Comparison of ENCODE assay signal across 8 cellular contexts in genomic region chr9:133031496-133031911, GRCh38. TPM values are rescaled to one million over a fixed set of nuclear protein-coding genes. Genes with fewer than 3 reads are reported as not detected.
DNase-seq lines count a peak whose midpoint lies in the region; ATAC-seq and TF ChIP-seq lines count a peak whose summit lies in the region.

No MANE protein-coding gene starts in this region.

- H3K9me3 Mint-ChIP-seq in activated CD4-positive, alpha-beta T cell treated with anti-CD3 and anti-CD28 coated beads, Interleukin-2, amount 10 ng/mL, durations not matched to agents 7 days and 5 days = peaks cover 3% of the 10 kb centered on the region
- no peaks in the 10 kb centered on the region for H3K9me3 Mint-ChIP-seq in activated CD8-positive, alpha-beta T cell treated with anti-CD3 and anti-CD28 coated beads, Interleukin-2, amount 10 ng/mL, durations not matched to agents 7 days and 5 days (ENCODE audit: insufficient read depth)

- no peak for ATAC-seq in activated CD8-positive, alpha-beta T cell treated with anti-CD3 and anti-CD28 coated beads, Interleukin-2, amount 10 ng/mL, durations not matched to agents 7 days and 5 days

- no peaks in the 10 kb centered on the region for H3K9me3 ChIP-seq in suprapubic skin

- DNase-seq in activated CD4-positive, alpha-beta T cell treated with anti-CD3 and anti-CD28 coated beads, Interleukin-2, amount 10 ng/mL, durations not matched to agents 7 days and 5 days = no peak
- DNase-seq in activated CD4-positive, alpha-beta T cell treated with anti-CD3 and anti-CD28 coated beads, Interleukin-2, amount 50 U/mL, for 4 hours = no peak
- DNase-seq in activated CD8-positive, alpha-beta T cell treated with anti-CD3 and anti-CD28 coated beads, Interleukin-2, amount 10 ng/mL, durations not matched to agents 7 days and 5 days = no peak
- DNase-seq in islet precursor cell (peak; percentile 68), suprapubic skin (ENCODE audit: low spot score in 2 of 2) (peak in 1 of 2 donors; percentile 20), OCI-M1 (lab: John Stamatoyannopoulos, UW) (no peak), NCI-H1105 (lab: John Stamatoyannopoulos, UW) (no peak)
- no peak for DNase-seq in effector CD8-positive, alpha-beta T cell (lab: John Stamatoyannopoulos, UW)

- H3K27ac ChIP-seq in suprapubic skin = no peak overlapping the region

- POLR2A ChIA-PET in activated CD4-positive, alpha-beta T cell treated with anti-CD3 and anti-CD28 coated beads, Interleukin-2, amount 10 ng/mL, durations not matched to agents 7 days and 5 days (lab: Charles Lee) = no interaction called here
- POLR2A ChIA-PET in activated CD8-positive, alpha-beta T cell treated with anti-CD3 and anti-CD28 coated beads, Interleukin-2, amount 10 ng/mL, durations not matched to agents 7 days and 5 days (lab: Charles Lee) = interaction anchor here (0.7 to 2.4 kb wide), 21 partner anchors 9 to 386 kb away, joined by 3 to 18 read pairs (median 5); partner anchors contain the start of gene REXO4

- peaks cover 53% of the 10 kb centered on the region for H3K4me1 Mint-ChIP-seq in activated CD4-positive, alpha-beta T cell treated with anti-CD3 and anti-CD28 coated beads, Interleukin-2, amount 10 ng/mL, durations not matched to agents 7 days and 5 days
- H3K4me1 Mint-ChIP-seq in activated CD8-positive, alpha-beta T cell treated with anti-CD3 and anti-CD28 coated beads, Interleukin-2, amount 10 ng/mL, durations not matched to agents 7 days and 5 days (ENCODE audit: low read depth) = peaks cover 34% of the 10 kb centered on the region

- no peak for TF ChIP-seq CTCF in suprapubic skin (IDR thresholded peaks at IDR 0.05)

- no peak for TF ChIP-seq POLR2A in suprapubic skin (IDR thresholded peaks at IDR 0.05)

- peaks cover 19% of the 10 kb centered on the region for H3K36me3 Mint-ChIP-seq in activated CD4-positive, alpha-beta T cell treated with anti-CD3 and anti-CD28 coated beads, Interleukin-2, amount 10 ng/mL, durations not matched to agents 7 days and 5 days (ENCODE audit: low read depth)
- H3K36me3 Mint-ChIP-seq in activated CD8-positive, alpha-beta T cell treated with anti-CD3 and anti-CD28 coated beads, Interleukin-2, amount 10 ng/mL, durations not matched to agents 7 days and 5 days (ENCODE audit: low read depth) = peaks cover 33% of the 10 kb centered on the region

- peaks cover 43% of the 10 kb centered on the region for H3K4me1 ChIP-seq in suprapubic skin

- no peaks in the 10 kb centered on the region for H3K27me3 ChIP-seq in suprapubic skin

- WGBS in suprapubic skin = 61% methylated on average over 10 of the region's 10 CpGs

- peak overlapping the region; percentile 96 for H3K4me3 Mint-ChIP-seq in activated CD4-positive, alpha-beta T cell treated with anti-CD3 and anti-CD28 coated beads, Interleukin-2, amount 10 ng/mL, durations not matched to agents 7 days and 5 days
- H3K4me3 Mint-ChIP-seq in activated CD8-positive, alpha-beta T cell treated with anti-CD3 and anti-CD28 coated beads, Interleukin-2, amount 10 ng/mL, durations not matched to agents 7 days and 5 days = peak overlapping the region; percentile 93

- no peak for TF ChIP-seq EP300 in suprapubic skin (IDR thresholded peaks at IDR 0.05)

- H3K36me3 ChIP-seq in suprapubic skin = no peaks in the 10 kb centered on the region

- H3K27me3 Mint-ChIP-seq in activated CD4-positive, alpha-beta T cell treated with anti-CD3 and anti-CD28 coated beads, Interleukin-2, amount 10 ng/mL, durations not matched to agents 7 days and 5 days = no peaks in the 10 kb centered on the region
- no peaks in the 10 kb centered on the region for H3K27me3 Mint-ChIP-seq in activated CD8-positive, alpha-beta T cell treated with anti-CD3 and anti-CD28 coated beads, Interleukin-2, amount 10 ng/mL, durations not matched to agents 7 days and 5 days (ENCODE audit: low read depth)

- peak overlapping the region; percentile 97 for H3K27ac Mint-ChIP-seq in activated CD4-positive, alpha-beta T cell treated with anti-CD3 and anti-CD28 coated beads, Interleukin-2, amount 10 ng/mL, durations not matched to agents 7 days and 5 days
- H3K27ac Mint-ChIP-seq in activated CD8-positive, alpha-beta T cell treated with anti-CD3 and anti-CD28 coated beads, Interleukin-2, amount 10 ng/mL, durations not matched to agents 7 days and 5 days = peak overlapping the region; percentile 93

- CTCF ChIA-PET in activated CD4-positive, alpha-beta T cell treated with anti-CD3 and anti-CD28 coated beads, Interleukin-2, amount 10 ng/mL, durations not matched to agents 7 days and 5 days (lab: Charles Lee) = interaction anchor here (0.9 to 5.1 kb wide), 4 partner anchors 9 to 116 kb away, joined by 3 to 51 read pairs (median 4); no protein-coding TSS in a partner anchor
- CTCF ChIA-PET in activated CD8-positive, alpha-beta T cell treated with anti-CD3 and anti-CD28 coated beads, Interleukin-2, amount 10 ng/mL, durations not matched to agents 7 days and 5 days (lab: Charles Lee) = interaction anchor here (1.1 to 5.1 kb wide), 8 partner anchors 9 to 262 kb away, joined by 3 to 73 read pairs (median 9); no protein-coding TSS in a partner anchor

- H3K4me3 ChIP-seq in suprapubic skin = peak overlapping the region; percentile 80

RNA-seq across cellular contexts. Expression of gene GTF3C5, which starts 0.7 kb away (rescaled TPM):
- 10 to 100 TPM; 75.1 to 87.9 TPM for total RNA-seq in activated CD4-positive, alpha-beta T cell treated with anti-CD3 and anti-CD28 coated beads, Interleukin-2, amount 10 ng/mL, durations not matched to agents 7 days and 5 days
- total RNA-seq in activated CD8-positive, alpha-beta T cell treated with anti-CD3 and anti-CD28 coated beads, Interleukin-2, amount 10 ng/mL, durations not matched to agents 7 days and 5 days = 10 to 100 TPM; 89.3 to 95.7 TPM
- 100 to 1,000 TPM in 1 of 4 donors, 10 to 100 TPM in 3; 55.8 to 103 (median 63.1) TPM for total RNA-seq in suprapubic skin

RNA-seq across cellular contexts. Expression of gene CEL, which starts 30.3 kb away (rescaled TPM):
- 1 to 10 TPM; 2.8 to 3.5 TPM for total RNA-seq in activated CD4-positive, alpha-beta T cell treated with anti-CD3 and anti-CD28 coated beads, Interleukin-2, amount 10 ng/mL, durations not matched to agents 7 days and 5 days
- total RNA-seq in activated CD8-positive, alpha-beta T cell treated with anti-CD3 and anti-CD28 coated beads, Interleukin-2, amount 10 ng/mL, durations not matched to agents 7 days and 5 days = 1 to 10 TPM; 2.4 to 2.8 TPM
- total RNA-seq in suprapubic skin = 10 to 100 TPM in 1 of 4 donors, 1 to 10 TPM in 3; 5.2 to 10.7 (median 5.9) TPM

RNA-seq across cellular contexts. Expression of gene GFI1B, which starts 53.0 kb away (rescaled TPM):
- total RNA-seq in activated CD4-positive, alpha-beta T cell treated with anti-CD3 and anti-CD28 coated beads, Interleukin-2, amount 10 ng/mL, durations not matched to agents 7 days and 5 days = not detected
- not detected for total RNA-seq in activated CD8-positive, alpha-beta T cell treated with anti-CD3 and anti-CD28 coated beads, Interleukin-2, amount 10 ng/mL, durations not matched to agents 7 days and 5 days
- total RNA-seq in suprapubic skin = not detected
